In genomic region chr15:40323953-40324937, GRCh38 we compare ENCODE assay signal across 6 cellular contexts.
A peak's percentile ranks its signal among the peaks of the same experiment; 100 is the strongest.
DNase-seq lines count a peak whose midpoint lies in the region; ATAC-seq and TF ChIP-seq lines count a peak whose summit lies in the region.

No MANE protein-coding gene starts in this region.

- ATAC-seq in GM19372 (IDR thresholded peaks at IDR 0.05; ENCODE audit: low read depth, unreplicated experiment) = peak; percentile 6

- no peak for TF ChIP-seq EP300 in Ishikawa (IDR thresholded peaks at IDR 0.05; ENCODE audit: borderline replicate concordance)

- peak; percentile 40 for DNase-seq in effector CD8-positive, alpha-beta T cell (lab: John Stamatoyannopoulos, UW)
- DNase-seq in retina = peak; percentile 65
- no peak for DNase-seq in activated CD4-positive, CD25-positive, alpha-beta regulatory T cell (lab: John Stamatoyannopoulos, UW)
- DNase-seq in NCI-H774 (lab: John Stamatoyannopoulos, UW) = no peak

- no peak for TF ChIP-seq RAD21 in Ishikawa (IDR thresholded peaks at IDR 0.05; ENCODE audit: low read depth)

TF ChIP-seq in Ishikawa, 13 proteins besides CTCF, POLR2A, EP300 and RAD21:
- TF ChIP-seq USF1 (IDR thresholded peaks at IDR 0.05) (no peak), TEAD4 (IDR thresholded peaks at IDR 0.05) (no peak), MAX (IDR thresholded peaks at IDR 0.05) (no peak), ZBTB7A (IDR thresholded peaks at IDR 0.05; ENCODE audit: low read depth) (no peak; the same call in 1 of the 2 replicates), TAF1 (IDR thresholded peaks at IDR 0.05; ENCODE audit: low read depth) (peak; percentile 36; the same call in 1 of the 2 replicates), CEBPB (IDR thresholded peaks at IDR 0.05) (no peak), NFIC (IDR thresholded peaks at IDR 0.05) (no peak), REST (IDR thresholded peaks at IDR 0.05; ENCODE audit: low read depth) (no peak), EGR1 (IDR thresholded peaks at IDR 0.05) (no peak), TCF12 (IDR thresholded peaks at IDR 0.05; ENCODE audit: low read depth) (no peak), CREB1 (IDR thresholded peaks at IDR 0.05; ENCODE audit: low read depth) (no peak), YY1 (IDR thresholded peaks at IDR 0.05; ENCODE audit: low read depth) (peak; percentile 82), FOXM1 (IDR thresholded peaks at IDR 0.05; ENCODE audit: borderline replicate concordance, low read depth) (no peak)

Comparison
In these comparisons a context has a peak if more than half of its experiments do, and no peak if none do; other contexts are left out.
1. DNase-seq: peak in effector CD8-positive, alpha-beta T cell (single experiment) and retina (single experiment); none in activated CD4-positive, CD25-positive, alpha-beta regulatory T cell (0 of 4) and NCI-H774 (single experiment).